Comparison of ENCODE assay signal across 28 cellular contexts in genomic region chr17:12094336-12094735, GRCh38.
"Had no signal": no experiment of that assay in that cellular context is flagged by ENCODE, and none has a peak within 500 bp of the region (broad histone marks: within the 10 kb centered on the region; RNA-seq: fewer than 3 reads in every experiment).

No MANE protein-coding gene starts in this region.

- H3K27ac Mint-ChIP-seq: dendritic cell treated with granulocyte-macrophage colony-stimulating factor and Interleukin-4, amounts not matched to agents 40 ng/mL and 50 ng/mL, for 4 days; effector memory CD8-positive, alpha-beta T cell; mesothelial cell of epicardium; naive B cell; naive thymus-derived CD8-positive, alpha-beta T cell had no signal

- H3K4me3 ChIP-seq: esophagus squamous epithelium, gastrocnemius medialis, heart right ventricle, left lung, lower lobe of right lung, mucosa of descending colon had no signal

- H3K9me3 Mint-ChIP-seq: dendritic cell treated with granulocyte-macrophage colony-stimulating factor and Interleukin-4, amounts not matched to agents 40 ng/mL and 50 ng/mL, for 4 days; effector memory CD8-positive, alpha-beta T cell; endodermal cell; mesothelial cell of epicardium; naive B cell; naive thymus-derived CD8-positive, alpha-beta T cell had no signal

- H3K27ac ChIP-seq: epithelial cell of prostate, esophagus squamous epithelium, gastrocnemius medialis, heart right ventricle, left lung, lower lobe of right lung had no signal

- H3K4me1 ChIP-seq: gastrocnemius medialis, lower lobe of right lung had no signal

- FAIRE-seq: endometrium, islet of Langerhans, keratinocyte had no signal

- H3K4me1 Mint-ChIP-seq: mesothelial cell of epicardium had no signal

- H3K9me3 ChIP-seq: esophagus squamous epithelium, gastrocnemius medialis, heart right ventricle, left lung, lower lobe of right lung, mucosa of descending colon had no signal

- H3K27me3 ChIP-seq: esophagus squamous epithelium, gastrocnemius medialis, heart right ventricle, left lung had no signal

- H3K4me3 Mint-ChIP-seq: dendritic cell treated with granulocyte-macrophage colony-stimulating factor and Interleukin-4, amounts not matched to agents 40 ng/mL and 50 ng/mL, for 4 days; effector memory CD8-positive, alpha-beta T cell; endodermal cell; mesothelial cell of epicardium; naive B cell; naive thymus-derived CD8-positive, alpha-beta T cell had no signal

- H3K27me3 Mint-ChIP-seq: dendritic cell treated with granulocyte-macrophage colony-stimulating factor and Interleukin-4, amounts not matched to agents 40 ng/mL and 50 ng/mL, for 4 days; effector memory CD8-positive, alpha-beta T cell; naive B cell; naive thymus-derived CD8-positive, alpha-beta T cell had no signal

- DNase-seq: cortex of kidney; effector CD8-positive, alpha-beta T cell; effector memory CD8-positive, alpha-beta T cell; endodermal cell; erythroblast; esophagus squamous epithelium; foreskin fibroblast; foreskin melanocyte; gastrocnemius medialis; glutamatergic neuron; head of caudate nucleus; heart right ventricle; hippocampal formation; left cardiac atrium; left lung; left ventricle myocardium superior; lower lobe of right lung; mesenchymal stem cell; mucosa of descending colon; naive B cell; naive thymus-derived CD8-positive, alpha-beta T cell had no signal

- ATAC-seq: effector memory CD8-positive, alpha-beta T cell; esophagus mucosa; gastrocnemius medialis; heart right ventricle; left cardiac atrium; left lung; left ventricle myocardium superior; lower lobe of right lung; mucosa of descending colon; naive thymus-derived CD8-positive, alpha-beta T cell had no signal
